ENCODE assay signal across 17 cellular contexts in genomic region chr1:35777109-35777508, GRCh38. TPM values are rescaled to one million over a fixed set of nuclear protein-coding genes. Genes with fewer than 3 reads are reported as not detected.
DNase-seq lines count a peak whose midpoint lies in the region; ATAC-seq, FAIRE-seq and TF ChIP-seq lines count a peak whose summit lies in the region.
"Had no signal": no experiment of that assay in that cellular context is flagged by ENCODE, and none has a peak within 500 bp of the region (broad histone marks: within the 10 kb centered on the region; RNA-seq: fewer than 3 reads in every experiment).

No MANE protein-coding gene starts in this region.

- CTCF ChIA-PET in CD4-positive, alpha-beta T cell (lab: Charles Lee) = interaction anchor here (1.2 kb wide), 1 partner anchor 61 kb away, joined by 4 read pairs; no protein-coding TSS in a partner anchor
- CTCF ChIA-PET in activated CD8-positive, alpha-beta T cell treated with anti-CD3 and anti-CD28 coated beads, Interleukin-2, amount 10 ng/mL, durations not matched to agents 7 days and 5 days (lab: Charles Lee) = interaction anchor here (0.7 to 1.0 kb wide), 3 partner anchors 9 to 208 kb away, joined by 3 read pairs; no protein-coding TSS in a partner anchor

- H3K27ac Mint-ChIP-seq in CD4-positive, alpha-beta T cell = peak overlapping the region; percentile 18
- peak overlapping the region in 1 of 2 donors; percentile 59 for H3K27ac Mint-ChIP-seq in effector memory CD8-positive, alpha-beta T cell
- H3K27ac Mint-ChIP-seq in stimulated activated effector memory CD8-positive, alpha-beta T cell treated with anti-CD3 and anti-CD28 coated beads, Interleukin-12 subunit alpha, Interleukin-12 subunit beta, amount 100 ng/mL, for 72 hours = peak overlapping the region; percentile 3
- H3K27ac Mint-ChIP-seq in activated CD8-positive, alpha-beta T cell treated with anti-CD3 and anti-CD28 coated beads, Interleukin-2, amount 10 ng/mL, durations not matched to agents 7 days and 5 days = no peak overlapping the region

- peaks cover 11% of the 10 kb centered on the region for H3K4me1 Mint-ChIP-seq in CD4-positive, alpha-beta T cell (ENCODE audit: low read depth)
- peaks cover 0 to 7% of the 10 kb centered on the region in 2 donors for H3K4me1 Mint-ChIP-seq in effector memory CD8-positive, alpha-beta T cell (ENCODE audit: low read depth in 2 of 2)
- peaks cover 8% of the 10 kb centered on the region for H3K4me1 Mint-ChIP-seq in stimulated activated effector memory CD8-positive, alpha-beta T cell treated with anti-CD3 and anti-CD28 coated beads, Interleukin-12 subunit alpha, Interleukin-12 subunit beta, amount 100 ng/mL, for 72 hours
- peaks cover 11% of the 10 kb centered on the region for H3K4me1 Mint-ChIP-seq in activated CD8-positive, alpha-beta T cell treated with anti-CD3 and anti-CD28 coated beads, Interleukin-2, amount 10 ng/mL, durations not matched to agents 7 days and 5 days (ENCODE audit: low read depth)

- intact Hi-C loops in CD4-positive, alpha-beta T cell (cut with DNase I, micrococcal nuclease) = no loop called here

- DNase-seq in CD4-positive, alpha-beta T cell = no peak
- DNase-seq in GM12891 (ENCODE audit: insufficient read length, low spot score) = no peak
- DNase-seq in effector memory CD8-positive, alpha-beta T cell = no peak
- no peak for DNase-seq in stimulated activated effector memory CD8-positive, alpha-beta T cell treated with anti-CD3 and anti-CD28 coated beads, Interleukin-12 subunit alpha, Interleukin-12 subunit beta, amount 100 ng/mL, for 72 hours (ENCODE audit: low spot score in 2 of 2)
- no peak for DNase-seq in activated CD8-positive, alpha-beta T cell treated with anti-CD3 and anti-CD28 coated beads, Interleukin-2, amount 10 ng/mL, durations not matched to agents 7 days and 5 days
- DNase-seq in NCI-H2196 treated with DMSO at 0.1 percent for 48 hours (lab: John Stamatoyannopoulos, UW; ENCODE audit: unreplicated experiment) = no peak
- DNase-seq: DND-41, NCI-H1048, NCI-H1436 treated with DMSO at 0.1 percent for 48 hours, NCI-H2081, Right ventricle myocardium superior had no signal

- peak; percentile 88 for FAIRE-seq in GM12891 (lab: Jason Lieb, UNC)
- FAIRE-seq: G401.6, GM12892, H1 had no signal

- TF ChIP-seq POLR2A in GM12891 (IDR thresholded peaks at IDR 0.05; ENCODE audit: low read depth, low read length) = no peak

- no peaks in the 10 kb centered on the region for H3K27me3 ChIP-seq in CD4-positive, alpha-beta T cell (ENCODE audit: control insufficient read depth, insufficient read depth, low read length)

- no peaks in the 10 kb centered on the region for H3K27me3 Mint-ChIP-seq in CD4-positive, alpha-beta T cell
- no peaks in the 10 kb centered on the region for H3K27me3 Mint-ChIP-seq in effector memory CD8-positive, alpha-beta T cell
- no peaks in the 10 kb centered on the region for H3K27me3 Mint-ChIP-seq in activated CD8-positive, alpha-beta T cell treated with anti-CD3 and anti-CD28 coated beads, Interleukin-2, amount 10 ng/mL, durations not matched to agents 7 days and 5 days (ENCODE audit: low read depth)

- TF ChIP-seq CTCF in CD4-positive, alpha-beta T cell (IDR thresholded peaks at IDR 0.05) = no peak

- no peak overlapping the region for H3K4me3 Mint-ChIP-seq in CD4-positive, alpha-beta T cell
- H3K4me3 Mint-ChIP-seq in effector memory CD8-positive, alpha-beta T cell = no peak overlapping the region
- H3K4me3 Mint-ChIP-seq in stimulated activated effector memory CD8-positive, alpha-beta T cell treated with anti-CD3 and anti-CD28 coated beads, Interleukin-12 subunit alpha, Interleukin-12 subunit beta, amount 100 ng/mL, for 72 hours = no peak overlapping the region
- no peak overlapping the region for H3K4me3 Mint-ChIP-seq in activated CD8-positive, alpha-beta T cell treated with anti-CD3 and anti-CD28 coated beads, Interleukin-2, amount 10 ng/mL, durations not matched to agents 7 days and 5 days

- H3K9me3 Mint-ChIP-seq in CD4-positive, alpha-beta T cell = no peaks in the 10 kb centered on the region
- H3K9me3 Mint-ChIP-seq in effector memory CD8-positive, alpha-beta T cell = no peaks in the 10 kb centered on the region
- H3K9me3 Mint-ChIP-seq in stimulated activated effector memory CD8-positive, alpha-beta T cell treated with anti-CD3 and anti-CD28 coated beads, Interleukin-12 subunit alpha, Interleukin-12 subunit beta, amount 100 ng/mL, for 72 hours = no peaks in the 10 kb centered on the region
- H3K9me3 Mint-ChIP-seq in activated CD8-positive, alpha-beta T cell treated with anti-CD3 and anti-CD28 coated beads, Interleukin-2, amount 10 ng/mL, durations not matched to agents 7 days and 5 days (ENCODE audit: insufficient read depth) = no peaks in the 10 kb centered on the region

- H3K27ac ChIP-seq in CD4-positive, alpha-beta T cell (ENCODE audit: low read depth, low read length) = no peak overlapping the region
- H3K27ac ChIP-seq: SK-N-MC had no signal

- H3K9me3 ChIP-seq in CD4-positive, alpha-beta T cell (ENCODE audit: control insufficient read depth, low read length) = no peaks in the 10 kb centered on the region

- POLR2A ChIA-PET in CD4-positive, alpha-beta T cell (lab: Charles Lee) = no interaction called here
- POLR2A ChIA-PET in activated CD8-positive, alpha-beta T cell treated with anti-CD3 and anti-CD28 coated beads, Interleukin-2, amount 10 ng/mL, durations not matched to agents 7 days and 5 days (lab: Charles Lee) = interaction anchor here (1.0 kb wide), 1 partner anchor 8 kb away, joined by 3 read pairs; no protein-coding TSS in a partner anchor

- peak; percentile 32 for ATAC-seq in CD4-positive, alpha-beta T cell (ENCODE audit: poor library complexity)
- ATAC-seq in effector memory CD8-positive, alpha-beta T cell (replicated peaks) = peak; percentile 56
- ATAC-seq in stimulated activated effector memory CD8-positive, alpha-beta T cell treated with anti-CD3 and anti-CD28 coated beads, Interleukin-12 subunit alpha, Interleukin-12 subunit beta, amount 100 ng/mL, for 72 hours = no peak
- no peak for ATAC-seq in activated CD8-positive, alpha-beta T cell treated with anti-CD3 and anti-CD28 coated beads, Interleukin-2, amount 10 ng/mL, durations not matched to agents 7 days and 5 days
- no peak for ATAC-seq in HG03521 (IDR thresholded peaks at IDR 0.05; ENCODE audit: unreplicated experiment)
- ATAC-seq: Panc1 had no signal

- no peaks in the 10 kb centered on the region for H3K36me3 Mint-ChIP-seq in CD4-positive, alpha-beta T cell (ENCODE audit: low read depth)
- peaks cover 8% of the 10 kb centered on the region for H3K36me3 Mint-ChIP-seq in effector memory CD8-positive, alpha-beta T cell (ENCODE audit: insufficient read depth)
- H3K36me3 Mint-ChIP-seq in stimulated activated effector memory CD8-positive, alpha-beta T cell treated with anti-CD3 and anti-CD28 coated beads, Interleukin-12 subunit alpha, Interleukin-12 subunit beta, amount 100 ng/mL, for 72 hours = no peaks in the 10 kb centered on the region
- no peaks in the 10 kb centered on the region for H3K36me3 Mint-ChIP-seq in activated CD8-positive, alpha-beta T cell treated with anti-CD3 and anti-CD28 coated beads, Interleukin-2, amount 10 ng/mL, durations not matched to agents 7 days and 5 days (ENCODE audit: low read depth)

TF ChIP-seq in GM12891, 5 proteins besides CTCF, POLR2A, EP300 and RAD21:
- TF ChIP-seq POU2F2 (IDR thresholded peaks at IDR 0.05; ENCODE audit: low read depth, low read length) (no peak), PAX5 (IDR thresholded peaks at IDR 0.05; ENCODE audit: insufficient read depth, low read length, severe bottlenecking) (no peak), POLR2AphosphoS5 (IDR thresholded peaks at IDR 0.05; ENCODE audit: low read depth, low read length) (no peak), TAF1 (IDR thresholded peaks at IDR 0.05; ENCODE audit: low read depth, low read length) (no peak), SPI1 (IDR thresholded peaks at IDR 0.05; ENCODE audit: low read depth, low read length) (no peak)

RNA-seq across cellular contexts. Expression of gene CLSPN, which starts 7.3 kb away (rescaled TPM):
- total RNA-seq in CD4-positive, alpha-beta T cell = under 1 TPM; 0.59 to 0.60 TPM
- 8.2 TPM for polyA plus RNA-seq in GM12891 (2012; ENCODE audit: low read depth, missing spikeins)
- total RNA-seq in activated CD8-positive, alpha-beta T cell treated with anti-CD3 and anti-CD28 coated beads, Interleukin-2, amount 10 ng/mL, durations not matched to agents 7 days and 5 days = 10 to 100 TPM; 88.8 to 89.7 TPM

RNA-seq across cellular contexts. Expression of gene AGO4, which starts 30.7 kb away (rescaled TPM):
- 1 to 10 TPM; 7.4 to 8.1 TPM for total RNA-seq in CD4-positive, alpha-beta T cell
- polyA plus RNA-seq in GM12891 (2012; ENCODE audit: low read depth, missing spikeins) = 2.5 TPM
- 1 to 10 TPM; 7.9 to 8.5 TPM for total RNA-seq in activated CD8-positive, alpha-beta T cell treated with anti-CD3 and anti-CD28 coated beads, Interleukin-2, amount 10 ng/mL, durations not matched to agents 7 days and 5 days

RNA-seq across cellular contexts. Expression of gene C1orf216, which starts 58.4 kb away (rescaled TPM):
- total RNA-seq in CD4-positive, alpha-beta T cell = 1 to 10 TPM; 2.9 to 3.8 TPM
- polyA plus RNA-seq in GM12891 (2012; ENCODE audit: low read depth, missing spikeins) = 7.6 TPM
- 10 to 100 TPM; 16.7 to 17.2 TPM for total RNA-seq in activated CD8-positive, alpha-beta T cell treated with anti-CD3 and anti-CD28 coated beads, Interleukin-2, amount 10 ng/mL, durations not matched to agents 7 days and 5 days

Comparison
In these comparisons a context has a peak if more than half of its experiments do, and no peak if none do; other contexts are left out.
1. ATAC-seq: peak in CD4-positive, alpha-beta T cell (single experiment) and effector memory CD8-positive, alpha-beta T cell (single experiment); none in stimulated activated effector memory CD8-positive, alpha-beta T cell treated with anti-CD3 and anti-CD28 coated beads, Interleukin-12 subunit alpha, Interleukin-12 subunit beta, amount 100 ng/mL, for 72 hours (single experiment), activated CD8-positive, alpha-beta T cell treated with anti-CD3 and anti-CD28 coated beads, Interleukin-2, amount 10 ng/mL, durations not matched to agents 7 days and 5 days (single experiment) and HG03521 (single experiment).
2. RNA of gene CLSPN, which starts 7.3 kb away (total RNA-seq): 88.8 to 89.7 TPM in activated CD8-positive, alpha-beta T cell treated with anti-CD3 and anti-CD28 coated beads, Interleukin-2, amount 10 ng/mL, durations not matched to agents 7 days and 5 days; 0.59 to 0.60 TPM in CD4-positive, alpha-beta T cell; every median in the first group is over 10 times any median in the second.